ENCODE assay signal across 15 cellular contexts in genomic region chr17:57051886-57052342, GRCh38. TPM values are rescaled to one million over a fixed set of nuclear protein-coding genes. Genes with fewer than 3 reads are reported as not detected.
DNase-seq lines count a peak whose midpoint lies in the region; ATAC-seq and TF ChIP-seq lines count a peak whose summit lies in the region.
"Had no signal": no experiment of that assay in that cellular context is flagged by ENCODE, and none has a peak within 500 bp of the region (broad histone marks: within the 10 kb centered on the region; RNA-seq: fewer than 3 reads in every experiment).

No MANE protein-coding gene starts in this region.

- CTCF ChIA-PET in HEK293 (lab: Yijun Ruan, JAX) (interaction anchor here (0.9 to 1.1 kb wide), 3 partner anchors 13 to 232 kb away, joined by 3 read pairs; no protein-coding TSS in a partner anchor), mammary epithelial cell (lab: Charles Lee; ENCODE audit: low non-redundant PET) (no interaction called here)

- no peaks in the 10 kb centered on the region for H3K9me3 ChIP-seq in HEK293 (ENCODE audit: control insufficient read depth, insufficient read depth, low read depth, low read length)
- no peaks in the 10 kb centered on the region for H3K9me3 ChIP-seq in mammary epithelial cell (replicated peaks; ENCODE audit: insufficient read depth, low read length)
- no peaks in the 10 kb centered on the region for H3K9me3 ChIP-seq in WERI-Rb-1 (ENCODE audit: severe bottlenecking)
- no peaks in the 10 kb centered on the region for H3K9me3 ChIP-seq in tibial artery
- H3K9me3 ChIP-seq: MG63, pancreas had no signal

- no peaks in the 10 kb centered on the region for H3K36me3 Mint-ChIP-seq in nephron progenitor cell (ENCODE audit: low read depth)
- H3K36me3 Mint-ChIP-seq: activated CD4-positive, alpha-beta memory T cell treated with anti-CD3 and anti-CD28 coated beads for 36 hours had no signal

- H2AFZ ChIP-seq in mammary epithelial cell (ENCODE audit: low read depth, low read length) = peak overlapping the region; percentile 58

- H3K9ac ChIP-seq in mammary epithelial cell (ENCODE audit: insufficient read depth, low read length) = no peak overlapping the region

- no TSS peak for BruUV-seq in mammary epithelial cell (replicated peaks; lab: Mats Ljungman, UMichigan)

- in situ Hi-C loops in mammary epithelial cell (cut with MboI; ENCODE audit: low sequenced_read_pairs in 2 of 2) = no loop called here

- WGBS in mammary epithelial cell (ENCODE audit: low coverage, missing lambda C conversion rate) = 0% methylated on average over 5 of the region's 5 CpGs

- peak overlapping the region; percentile 50 for H3K4me2 ChIP-seq in mammary epithelial cell (ENCODE audit: insufficient read depth, low read depth, low read length)

- H3K9me3 Mint-ChIP-seq in nephron progenitor cell = no peaks in the 10 kb centered on the region
- H3K9me3 Mint-ChIP-seq: activated CD4-positive, alpha-beta memory T cell treated with anti-CD3 and anti-CD28 coated beads for 36 hours had no signal

- H3K27me3 Mint-ChIP-seq in nephron progenitor cell (ENCODE audit: low read depth, poor library complexity) = no peaks in the 10 kb centered on the region

- no peaks in the 10 kb centered on the region for H3K79me2 ChIP-seq in mammary epithelial cell (ENCODE audit: insufficient read depth, low read length)

- no peaks in the 10 kb centered on the region for H3K27me3 ChIP-seq in mammary epithelial cell (ENCODE audit: insufficient read depth, low read length)
- no peaks in the 10 kb centered on the region for H3K27me3 ChIP-seq in WERI-Rb-1 (ENCODE audit: insufficient read depth, low read depth, severe bottlenecking)
- H3K27me3 ChIP-seq in tibial artery = no peaks in the 10 kb centered on the region
- H3K27me3 ChIP-seq: MG63, pancreas had no signal

- dilution Hi-C loops in mammary epithelial cell (cut with HindIII; ENCODE audit: low sequenced_read_pairs) = no loop called here

- intact Hi-C loops in mammary epithelial cell (cut with micrococcal nuclease) (no loop called here), tibial artery (cut with DNase I; ENCODE audit: low total_unique reads) (no loop called here)

- H3K27ac ChIP-seq in HEK293 (ENCODE audit: extremely low read depth, low read depth, low read length) = no peak overlapping the region
- H3K27ac ChIP-seq in mammary epithelial cell (ENCODE audit: insufficient read depth, low read depth, low read length) = no peak overlapping the region
- H3K27ac ChIP-seq in WERI-Rb-1 = no peak overlapping the region
- no peak overlapping the region for H3K27ac ChIP-seq in tibial artery
- H3K27ac ChIP-seq: pancreas had no signal

- peak; percentile 83 for DNase-seq in NCI-H2107 (lab: John Stamatoyannopoulos, UW)
- DNase-seq in mammary epithelial cell = peak; percentile 78
- no peak for DNase-seq in nephron progenitor cell
- DNase-seq in WERI-Rb-1 = no peak
- no peak for DNase-seq in tibial artery
- DNase-seq: activated CD4-positive, alpha-beta memory T cell treated with anti-CD3 and anti-CD28 coated beads for 36 hours; activated effector memory CD4-positive, alpha-beta T cell treated with anti-CD3 and anti-CD28 coated beads, Interleukin-2, amount 50 U/mL, for 16 hours; caudate nucleus; hippocampal formation; MG63; pancreas; stimulated activated naive CD4-positive, alpha-beta T cell treated with Interleukin-2 at 50 U/mL for 16 hours had no signal

- POLR2A ChIA-PET in HEK293 (lab: Yijun Ruan, JAX) = interaction anchor here (1.6 kb wide), 1 partner anchor 34 kb away, joined by 7 read pairs; no protein-coding TSS in a partner anchor

- TF ChIP-seq CTCF in HEK293 (tag by site-specific recombination; IDR thresholded peaks at IDR 0.05) = no peak
- TF ChIP-seq CTCF in mammary epithelial cell (conservative IDR thresholded peaks at IDR 0.05 in 1 of 2, IDR thresholded peaks at IDR 0.05 in 1 of 2; ENCODE audit: extremely low read depth in 1 of 2, insufficient read depth in 1 of 2, low read depth in 1 of 2, low read length in 2 of 2) = no peak
- no peak for TF ChIP-seq CTCF in nephron progenitor cell (IDR thresholded peaks at IDR 0.05)
- TF ChIP-seq CTCF in WERI-Rb-1 (IDR thresholded peaks at IDR 0.05; ENCODE audit: low read depth, low read length) = no peak
- no peak for TF ChIP-seq CTCF in tibial artery (IDR thresholded peaks at IDR 0.05)

- peak overlapping the region; percentile 90 for H3K27ac Mint-ChIP-seq in nephron progenitor cell
- H3K27ac Mint-ChIP-seq: activated CD4-positive, alpha-beta memory T cell treated with anti-CD3 and anti-CD28 coated beads for 36 hours had no signal

- ATAC-seq in GM21447 (IDR thresholded peaks at IDR 0.05; ENCODE audit: unreplicated experiment) (no peak), HG03521 (IDR thresholded peaks at IDR 0.05; ENCODE audit: unreplicated experiment) (no peak)
- ATAC-seq: pancreas had no signal

- H4K20me1 ChIP-seq in mammary epithelial cell (ENCODE audit: insufficient read depth, low read length) = no peaks in the 10 kb centered on the region

- no peaks in the 10 kb centered on the region for H3K36me3 ChIP-seq in HEK293 (ENCODE audit: control insufficient read depth in 2 of 2, insufficient read depth in 1 of 2, low read length in 2 of 2)
- no peaks in the 10 kb centered on the region for H3K36me3 ChIP-seq in mammary epithelial cell (ENCODE audit: insufficient read depth, low read length)
- no peaks in the 10 kb centered on the region; the same call in 1 of the 2 replicates for H3K36me3 ChIP-seq in WERI-Rb-1
- no peaks in the 10 kb centered on the region for H3K36me3 ChIP-seq in tibial artery
- H3K36me3 ChIP-seq: MG63, pancreas had no signal

- peaks cover 23% of the 10 kb centered on the region for H3K4me1 Mint-ChIP-seq in nephron progenitor cell

- H3K4me3 Mint-ChIP-seq in nephron progenitor cell = no peak overlapping the region
- H3K4me3 Mint-ChIP-seq: activated CD4-positive, alpha-beta memory T cell treated with anti-CD3 and anti-CD28 coated beads for 36 hours had no signal

- H3K4me3 ChIP-seq in HEK293 (ENCODE audit: low read depth, low read length) (no peak overlapping the region), mammary epithelial cell (replicated peaks in 1 of 3; ENCODE audit: insufficient read depth in 1 of 3, low read depth in 2 of 3, low read length in 3 of 3) (no peak overlapping the region), WERI-Rb-1 (ENCODE audit: low read depth, low read length) (no peak overlapping the region), tibial artery (no peak overlapping the region)
- H3K4me3 ChIP-seq: MG63, pancreas had no signal

- H3K4me1 ChIP-seq in HEK293 (ENCODE audit: control insufficient read depth, insufficient read depth, low read length) (no peaks in the 10 kb centered on the region), mammary epithelial cell (ENCODE audit: insufficient read depth, low read length) (peaks cover 16% of the 10 kb centered on the region), tibial artery (peaks cover 0 to 7% (median 0%) of the 10 kb centered on the region in 4 donors)
- H3K4me1 ChIP-seq: pancreas had no signal

TF ChIP-seq in HEK293, 187 proteins besides CTCF, POLR2A, EP300 and RAD21 (continues in another document):
- TF ChIP-seq ZNF529 (tag by site-specific recombination; IDR thresholded peaks at IDR 0.05; ENCODE audit: insufficient replicate concordance) (no peak), ZNF324 (tag by site-specific recombination; IDR thresholded peaks at IDR 0.05) (no peak), ZNF211 (tag by site-specific recombination; IDR thresholded peaks at IDR 0.05; ENCODE audit: low read depth) (no peak), ZNF544 (tag by site-specific recombination; IDR thresholded peaks at IDR 0.05) (no peak), ZNF792 (tag by site-specific recombination; IDR thresholded peaks at IDR 0.05) (no peak), TRIM28 (IDR thresholded peaks at IDR 0.05; ENCODE audit: borderline replicate concordance, low read length) (peak; percentile 22; the same call in 1 of the 2 replicates), SP2 (tag by site-specific recombination; IDR thresholded peaks at IDR 0.05) (no peak), SP7 (tag by site-specific recombination; IDR thresholded peaks at IDR 0.05) (no peak), ZNF48 (tag by site-specific recombination; IDR thresholded peaks at IDR 0.05) (no peak), ZNF423 (tag by site-specific recombination; IDR thresholded peaks at IDR 0.05) (no peak), ZNF341 (tag by site-specific recombination; IDR thresholded peaks at IDR 0.05; ENCODE audit: low read depth) (no peak), ZNF366 (tag by site-specific recombination; conservative IDR thresholded peaks at IDR 0.05) (peak; percentile 65; the same call in 1 of the 2 replicates), ZNF362 (tag by site-specific recombination; IDR thresholded peaks at IDR 0.05) (peak; percentile 82), ELK4 (IDR thresholded peaks at IDR 0.05; ENCODE audit: borderline replicate concordance, low read depth, low read length) (no peak), ZNF140 (tag by site-specific recombination; IDR thresholded peaks at IDR 0.05) (no peak), ZNF23 (tag by site-specific recombination; IDR thresholded peaks at IDR 0.05; ENCODE audit: borderline replicate concordance) (no peak)

RNA-seq across cellular contexts. Expression of gene AKAP1, which starts 33.1 kb away (rescaled TPM):
- total RNA-seq in mammary epithelial cell = 10 to 100 TPM; 31.3 to 33.7 TPM
- 43.5 TPM for polyA plus RNA-seq in mammary epithelial cell
- 157 TPM for polyA minus RNA-seq in mammary epithelial cell

Comparison
In these comparisons a context has a peak if more than half of its experiments do, and no peak if none do; other contexts are left out.
1. DNase-seq: peak in NCI-H2107 (single experiment) and mammary epithelial cell (single experiment); none in nephron progenitor cell (single experiment), WERI-Rb-1 (single experiment) and tibial artery (0 of 2).